In genomic region chrX:39813631-39814246, GRCh38 we compare ENCODE assay signal across 9 cellular contexts.
DNase-seq lines count a peak whose midpoint lies in the region; ATAC-seq, FAIRE-seq and TF ChIP-seq lines count a peak whose summit lies in the region.
"Had no signal": no experiment of that assay in that cellular context is flagged by ENCODE, and none has a peak within 500 bp of the region (broad histone marks: within the 10 kb centered on the region; RNA-seq: fewer than 3 reads in every experiment).

No MANE protein-coding gene starts in this region.

- CTCF ChIA-PET in K562 (lab: Yijun Ruan, JAX; ENCODE audit: low intra/inter-chr PET ratio) = no interaction called here

- no peaks in the 10 kb centered on the region for H4K20me1 ChIP-seq in K562 (replicated peaks; ENCODE audit: control insufficient read depth, insufficient read depth, low read length)

- no peaks in the 10 kb centered on the region for H3K27me3 ChIP-seq in K562 (ENCODE audit: control insufficient read depth in 2 of 2, insufficient read depth in 2 of 2, low read length in 2 of 2)

- FAIRE-seq in K562 (lab: Jason Lieb, UNC) (no peak), kidney (lab: Jason Lieb, UNC) (no peak), GM12891 (lab: Jason Lieb, UNC) (no peak)

- H3K9me1 ChIP-seq in K562 (ENCODE audit: control insufficient read depth, insufficient read depth, low read length) = no peaks in the 10 kb centered on the region

- peaks cover 11% of the 10 kb centered on the region for H3K9me3 Mint-ChIP-seq in mesothelial cell of epicardium

- H3K4me3 ChIP-seq in K562 (no peak overlapping the region), kidney (ENCODE audit: low read length in 2 of 2) (no peak overlapping the region)
- H3K4me3 ChIP-seq: skin epidermis had no signal

- no peaks in the 10 kb centered on the region for H3K9me3 ChIP-seq in K562 (replicated peaks; ENCODE audit: control insufficient read depth, insufficient read depth, low read depth, low read length)
- H3K9me3 ChIP-seq in kidney (ENCODE audit: control insufficient read depth in 1 of 2, low read length in 2 of 2) = no peaks in the 10 kb centered on the region

- in situ Hi-C loops in K562 (cut with MboI) = no loop called here

- WGBS in K562 (ENCODE audit: insufficient coverage, low coverage, missing lambda C conversion rate) = 29% methylated on average over 14 of the region's 17 CpGs

- TF ChIP-seq POLR2A in K562 (conservative IDR thresholded peaks at IDR 0.05) (no peak), GM12891 (IDR thresholded peaks at IDR 0.05; ENCODE audit: low read depth, low read length) (no peak)

- H3K4me3 Mint-ChIP-seq in mesothelial cell of epicardium = no peak overlapping the region

- peaks cover 6% of the 10 kb centered on the region for H3K27me3 Mint-ChIP-seq in mesothelial cell of epicardium (ENCODE audit: low read depth)

- ATAC-seq in K562 = no peak
- no peak for ATAC-seq in GM19351 (IDR thresholded peaks at IDR 0.05; ENCODE audit: unreplicated experiment)

- DNase-seq in NCI-H1092 (lab: John Stamatoyannopoulos, UW) = peak; percentile 75
- no peak for DNase-seq in K562 (ENCODE audit: extremely low read depth in 1 of 4, low spot score in 3 of 4)
- DNase-seq in kidney = peak; percentile 80
- DNase-seq in superior temporal gyrus (ENCODE audit: extremely low spot score) = peak; percentile 57
- no peak for DNase-seq in mesothelial cell of epicardium (ENCODE audit: low spot score in 2 of 2, unreplicated experiment in 2 of 2)
- DNase-seq in AML-193 (lab: John Stamatoyannopoulos, UW) = no peak
- DNase-seq in GM12891 (ENCODE audit: insufficient read length, low spot score) = no peak

- no peak overlapping the region for H3K27ac Mint-ChIP-seq in mesothelial cell of epicardium

- peaks cover 13 to 34% of the 10 kb centered on the region in 2 experiments for H3K4me1 ChIP-seq in K562 (replicated peaks in 1 of 2; ENCODE audit: control insufficient read depth in 2 of 2, insufficient read depth in 2 of 2, low read length in 2 of 2)
- peaks cover 4 to 12% of the 10 kb centered on the region in 2 donors for H3K4me1 ChIP-seq in kidney (ENCODE audit: control insufficient read depth in 1 of 2, insufficient read depth in 1 of 2, low read depth in 1 of 2, low read length in 2 of 2)

- intact Hi-C loops in K562 (cut with micrococcal nuclease) = loop anchor here (5.0 to 10.0 kb wide), 2 partner anchors 161 to 451 kb away; no protein-coding TSS in a partner anchor
- intact Hi-C loops in kidney (cut with DNase I) = no loop called here

- no peak overlapping the region for H3K27ac ChIP-seq in K562 (ENCODE audit: extremely low read depth, low read depth, low read length)
- no peak overlapping the region for H3K27ac ChIP-seq in kidney (ENCODE audit: low read depth in 2 of 2, low read length in 2 of 2)

- no peak overlapping the region for H3K9ac ChIP-seq in K562 (ENCODE audit: insufficient read depth in 1 of 2, low read depth in 2 of 2, low read length in 2 of 2)
- H3K9ac ChIP-seq in kidney (ENCODE audit: low read length in 2 of 2) = peak overlapping the region in 1 of 2 donors; percentile 12

- no peak for TF ChIP-seq RAD21 in K562 (CRISPR knock-in tag; conservative IDR thresholded peaks at IDR 0.05 in 1 of 2, IDR thresholded peaks at IDR 0.05 in 1 of 2)

- H3K36me3 Mint-ChIP-seq in mesothelial cell of epicardium = no peaks in the 10 kb centered on the region

- H3K4me2 ChIP-seq in K562 (ENCODE audit: insufficient read depth, low read length) = no peak overlapping the region

- H2AFZ ChIP-seq in K562 (ENCODE audit: low read depth, low read length) = no peak overlapping the region

- H3K36me3 ChIP-seq in K562 (ENCODE audit: control insufficient read depth, insufficient read depth, low read length) = no peaks in the 10 kb centered on the region
- H3K36me3 ChIP-seq in kidney (ENCODE audit: control insufficient read depth in 1 of 2, insufficient read depth in 2 of 2, low read length in 2 of 2) = no peaks in the 10 kb centered on the region

- no peak for TF ChIP-seq CTCF in K562 (IDR thresholded peaks at IDR 0.05 in 2 of 3, conservative IDR thresholded peaks at IDR 0.05 in 1 of 3; ENCODE audit: insufficient read depth in 2 of 3, low read depth in 1 of 3, low read length in 3 of 3)
- TF ChIP-seq CTCF in kidney (IDR thresholded peaks at IDR 0.05; ENCODE audit: borderline replicate concordance, extremely low read depth, insufficient read depth) = no peak
- TF ChIP-seq CTCF in mesothelial cell of epicardium (IDR thresholded peaks at IDR 0.05; ENCODE audit: unreplicated experiment) = no peak

- TF ChIP-seq EP300 in K562 (IDR thresholded peaks at IDR 0.05; ENCODE audit: low read length) = no peak

- POLR2A ChIA-PET in K562 (lab: Yijun Ruan, JAX) = interaction anchor here (0.5 to 1.1 kb wide), 2 partner anchors 20 to 76 kb away, joined by 3 to 4 read pairs; no protein-coding TSS in a partner anchor

- H3K4me1 Mint-ChIP-seq in mesothelial cell of epicardium = peaks cover 33% of the 10 kb centered on the region

- no peaks in the 10 kb centered on the region for H3K79me2 ChIP-seq in K562 (ENCODE audit: control insufficient read depth, insufficient read depth, low read length)

- BruUV-seq in K562 (replicated peaks; lab: Mats Ljungman, UMichigan) = no TSS peak

TF ChIP-seq in K562, 482 proteins besides CTCF, POLR2A, EP300 and RAD21:
- TF ChIP-seq ZKSCAN3 (CRISPR knock-in tag; IDR thresholded peaks at IDR 0.05) (no peak), KDM1A (IDR thresholded peaks at IDR 0.05) (peak; percentile 89 to 91), NFIC (IDR thresholded peaks at IDR 0.05) (0 out of 2 replicates have a peak, but pooled peaks have one; percentile 7), POLR2B (IDR thresholded peaks at IDR 0.05; ENCODE audit: low read depth, partially characterized antibody) (no peak), HDAC1 (IDR thresholded peaks at IDR 0.05) (0 out of 4 replicates have a peak, but pooled peaks of 1 of the 2 experiments have one; percentile 23), THAP7 (CRISPR knock-in tag; IDR thresholded peaks at IDR 0.05) (no peak), RCOR1 (IDR thresholded peaks at IDR 0.05; ENCODE audit: borderline replicate concordance in 1 of 2, low read depth in 2 of 2, low read length in 2 of 2) (0 out of 4 replicates have a peak, but pooled peaks of 1 of the 2 experiments have one; percentile 18), BACH1 (tag; IDR thresholded peaks at IDR 0.05) (no peak)

TF ChIP-seq in GM12891, 5 proteins besides CTCF, POLR2A, EP300 and RAD21:
- TF ChIP-seq SPI1 (IDR thresholded peaks at IDR 0.05; ENCODE audit: low read depth, low read length) (no peak), PAX5 (IDR thresholded peaks at IDR 0.05; ENCODE audit: insufficient read depth, low read length, severe bottlenecking) (no peak), POU2F2 (IDR thresholded peaks at IDR 0.05; ENCODE audit: low read depth, low read length) (no peak), TAF1 (IDR thresholded peaks at IDR 0.05; ENCODE audit: low read depth, low read length) (no peak), POLR2AphosphoS5 (IDR thresholded peaks at IDR 0.05; ENCODE audit: low read depth, low read length) (no peak)

Comparison
In these comparisons a context has a peak if more than half of its experiments do, and no peak if none do; other contexts are left out.
1. DNase-seq: peak in NCI-H1092 (single experiment), kidney (single experiment) and superior temporal gyrus (single experiment); none in K562 (0 of 4), mesothelial cell of epicardium (0 of 2), AML-193 (0 of 2) and GM12891 (single experiment).